Comparison of ENCODE assay signal across 26 cellular contexts in genomic region chr10:20955355-20955893, GRCh38. TPM values are rescaled to one million over a fixed set of nuclear protein-coding genes. Genes with fewer than 3 reads are reported as not detected.
DNase-seq lines count a peak whose midpoint lies in the region; ATAC-seq and TF ChIP-seq lines count a peak whose summit lies in the region.
"Had no signal": no experiment of that assay in that cellular context is flagged by ENCODE, and none has a peak within 500 bp of the region (broad histone marks: within the 10 kb centered on the region; RNA-seq: fewer than 3 reads in every experiment).

No MANE protein-coding gene starts in this region.

- peak; percentile 21 for DNase-seq in ELF-1 (ENCODE audit: low read depth, low spot score)
- DNase-seq in NCI-H2227 (lab: John Stamatoyannopoulos, UW; ENCODE audit: unreplicated experiment) = peak; percentile 23
- peak; percentile 7 for DNase-seq in astrocyte of the hippocampus (ENCODE audit: low read depth, low spot score)
- no peak for DNase-seq in mesothelial cell of epicardium (ENCODE audit: low spot score in 2 of 2, unreplicated experiment in 2 of 2)
- no peak for DNase-seq in NCI-H526 (lab: John Stamatoyannopoulos, UW)
- DNase-seq in stimulated activated naive CD4-positive, alpha-beta T cell treated with Interleukin-2 at 50 U/mL for 16 hours (lab: John Stamatoyannopoulos, UW) = no peak
- DNase-seq: activated B cell treated with CpG ODN at 0.5 μM for 24 hours; activated T-cell treated with anti-CD3 and anti-CD28 coated beads, Interleukin-2, amount 50 U/mL, for 24 hours; Calu3; colonic mucosa; effector memory CD8-positive, alpha-beta T cell; gastrocnemius medialis; HFFc6; hypothalamus; KG1; left ventricle myocardium superior; NCI-H1436 treated with DMSO at 0.1 percent for 48 hours; NCI-H2107; NCI-H510A; pancreas; T-helper 9 cell; uterus had no signal

- ATAC-seq in HG02623 (IDR thresholded peaks at IDR 0.05; ENCODE audit: unreplicated experiment) = no peak
- ATAC-seq: effector memory CD8-positive, alpha-beta T cell; esophagus mucosa; gastrocnemius medialis; left ventricle myocardium superior; natural killer cell treated with Interleukin-12 subunit alpha and Interleukin-12 subunit beta and Interleukin-15 and Interleukin-18, amount 100 ng/mL, for 72 hours; pancreas had no signal

- no peak overlapping the region for H3K4me3 Mint-ChIP-seq in mesothelial cell of epicardium
- H3K4me3 Mint-ChIP-seq: activated B cell treated with CpG ODN at 0.5 μM for 24 hours; activated T-cell treated with anti-CD3 and anti-CD28 coated beads, Interleukin-2, amount 50 U/mL, for 24 hours; effector memory CD8-positive, alpha-beta T cell; HFFc6; natural killer cell treated with Interleukin-12 subunit alpha and Interleukin-12 subunit beta and Interleukin-15 and Interleukin-18, amount 100 ng/mL, for 72 hours had no signal

- TF ChIP-seq CTCF in mesothelial cell of epicardium (IDR thresholded peaks at IDR 0.05; ENCODE audit: unreplicated experiment) = no peak

- no peaks in the 10 kb centered on the region for H3K9me3 Mint-ChIP-seq in mesothelial cell of epicardium
- H3K9me3 Mint-ChIP-seq: activated B cell treated with CpG ODN at 0.5 μM for 24 hours; activated T-cell treated with anti-CD3 and anti-CD28 coated beads, Interleukin-2, amount 50 U/mL, for 24 hours; effector memory CD8-positive, alpha-beta T cell; natural killer cell treated with Interleukin-12 subunit alpha and Interleukin-12 subunit beta and Interleukin-15 and Interleukin-18, amount 100 ng/mL, for 72 hours had no signal

- H3K27ac Mint-ChIP-seq in mesothelial cell of epicardium = peak overlapping the region; percentile 43
- H3K27ac Mint-ChIP-seq: activated B cell treated with CpG ODN at 0.5 μM for 24 hours; activated T-cell treated with anti-CD3 and anti-CD28 coated beads, Interleukin-2, amount 50 U/mL, for 24 hours; effector memory CD8-positive, alpha-beta T cell; HFFc6; natural killer cell treated with Interleukin-12 subunit alpha and Interleukin-12 subunit beta and Interleukin-15 and Interleukin-18, amount 100 ng/mL, for 72 hours had no signal

- no peaks in the 10 kb centered on the region for H3K27me3 Mint-ChIP-seq in mesothelial cell of epicardium (ENCODE audit: low read depth)
- H3K27me3 Mint-ChIP-seq: brain; effector memory CD8-positive, alpha-beta T cell had no signal

- peaks cover 41% of the 10 kb centered on the region for H3K4me1 Mint-ChIP-seq in mesothelial cell of epicardium
- H3K4me1 Mint-ChIP-seq: activated B cell treated with CpG ODN at 0.5 μM for 24 hours had no signal

- no peaks in the 10 kb centered on the region for H3K36me3 Mint-ChIP-seq in mesothelial cell of epicardium
- H3K36me3 Mint-ChIP-seq: natural killer cell treated with Interleukin-12 subunit alpha and Interleukin-12 subunit beta and Interleukin-15 and Interleukin-18, amount 100 ng/mL, for 72 hours had no signal

RNA-seq across cellular contexts. Expression of gene NEBL, which starts 58.3 kb away (rescaled TPM):
- 13.0 to 13.7 TPM (median 13.0 TPM) in 3 replicates for total RNA-seq in mesothelial cell of epicardium
- total RNA-seq: activated B cell treated with CpG ODN at 0.5 μM for 24 hours; HFFc6; natural killer cell treated with Interleukin-12 subunit alpha and Interleukin-12 subunit beta and Interleukin-15 and Interleukin-18, amount 100 ng/mL, for 72 hours had no signal

Comparison
In these comparisons a context has a peak if more than half of its experiments do, and no peak if none do; other contexts are left out.
1. DNase-seq: peak in ELF-1 (single experiment), NCI-H2227 (single experiment) and astrocyte of the hippocampus (single experiment); none in mesothelial cell of epicardium (0 of 2), NCI-H526 (0 of 2) and stimulated activated naive CD4-positive, alpha-beta T cell treated with Interleukin-2 at 50 U/mL for 16 hours (single experiment).